Comparison of ENCODE assay signal across 8 cellular contexts in the genomic region with DNA sequence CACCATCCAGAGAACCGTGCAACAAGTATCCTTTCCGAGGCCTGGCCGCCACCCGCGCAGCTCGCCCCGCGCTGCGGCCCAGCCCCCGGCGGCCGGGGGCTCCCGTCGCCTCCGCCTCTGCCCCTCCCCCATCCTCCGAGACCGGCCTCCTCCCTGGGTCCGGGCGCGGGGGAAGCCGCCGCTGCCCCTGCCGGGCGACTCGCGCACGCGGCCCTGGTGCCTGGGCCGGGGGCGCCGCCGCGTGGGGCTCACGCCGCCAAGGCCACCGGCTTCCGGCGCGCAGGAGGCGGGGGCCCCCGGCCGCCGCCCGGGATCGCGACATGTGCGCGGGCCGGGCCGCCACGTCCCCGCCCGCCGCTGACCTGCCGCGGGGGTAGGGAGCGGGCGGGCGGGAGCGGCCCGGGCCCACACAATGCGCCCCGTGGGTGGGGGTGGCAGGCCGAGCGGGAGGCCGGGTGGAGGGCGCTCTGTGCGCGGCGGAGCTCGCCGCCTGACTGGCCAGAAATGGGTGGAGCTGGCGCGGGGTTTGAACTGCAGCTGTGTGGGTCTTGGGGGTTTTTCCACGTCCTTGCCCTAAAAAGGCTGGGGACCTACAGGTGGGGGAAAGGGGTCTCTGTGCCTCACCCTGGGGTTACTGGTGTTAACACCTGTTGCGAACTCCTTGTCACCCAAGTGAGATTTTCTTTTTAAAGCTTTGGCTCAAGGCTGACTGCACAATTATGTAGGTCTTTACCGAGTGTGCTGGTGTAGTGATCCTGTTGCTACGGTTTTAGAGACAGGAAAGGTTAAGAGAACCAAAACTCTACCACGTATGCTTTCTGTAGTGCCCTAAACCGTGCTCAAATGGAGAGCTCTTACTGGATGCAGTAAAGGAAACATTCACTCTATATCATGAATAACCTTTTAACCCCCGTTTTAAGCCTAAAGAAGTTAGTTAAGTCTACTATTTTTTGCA. TPM values are rescaled to one million over a fixed set of nuclear protein-coding genes. Genes with fewer than 3 reads are reported as not detected.
DNase-seq lines count a peak whose midpoint lies in the region; ATAC-seq, FAIRE-seq and TF ChIP-seq lines count a peak whose summit lies in the region.

No MANE protein-coding gene starts in this region.

- peak; percentile 77 for FAIRE-seq in GM18507 (lab: Jason Lieb, UNC)

- no peaks in the 10 kb centered on the region for H3K27me3 ChIP-seq in PC-9 (ENCODE audit: insufficient read depth, low read depth)
- H3K27me3 ChIP-seq in gastroesophageal sphincter, result no peaks in the 10 kb centered on the region
- no peaks in the 10 kb centered on the region for H3K27me3 ChIP-seq in testis

- peak overlapping the region; percentile 80 for H3K27ac ChIP-seq in PC-9
- peak overlapping the region; percentile 60 to 95 (median 92) for H3K27ac ChIP-seq in gastroesophageal sphincter
- peak overlapping the region; percentile 90 for H3K27ac ChIP-seq in testis

- H3K36me3 ChIP-seq in PC-9 (ENCODE audit: low read depth) (peaks cover 45% of the 10 kb centered on the region), gastroesophageal sphincter (no peaks in the 10 kb centered on the region), testis (ENCODE audit: low read depth, missing control alignments) (no peaks in the 10 kb centered on the region)

- intact Hi-C loops in PC-9 (cut with micrococcal nuclease; ENCODE audit: unreplicated experiment) (loop anchor here (2.0 to 10.0 kb wide), 3 partner anchors 30 to 524 kb away; a partner anchor contains a TSS), testis (cut with DNase I; ENCODE audit: low total_unique reads) (no loop called here)

- H3K9me3 ChIP-seq in PC-9 (ENCODE audit: insufficient read depth, low read depth), result no peaks in the 10 kb centered on the region
- no peaks in the 10 kb centered on the region for H3K9me3 ChIP-seq in gastroesophageal sphincter
- H3K9me3 ChIP-seq in testis, result no peaks in the 10 kb centered on the region

- ATAC-seq in HG02981 (IDR thresholded peaks at IDR 0.05; ENCODE audit: unreplicated experiment) (peak; percentile 44), gastroesophageal sphincter (peak; percentile 76)

- H3F3A ChIP-seq in PC-9 (ENCODE audit: insufficient read depth, low read depth), result peaks cover 9% of the 10 kb centered on the region; the same call in 1 of the 2 replicates

- no peaks in the 10 kb centered on the region for H3K9me2 ChIP-seq in PC-9 (ENCODE audit: insufficient read depth)

- H3K4me3 ChIP-seq in AG04449 (ENCODE audit: low read depth, low read length), result peak overlapping the region; percentile 84
- peak overlapping the region; percentile 94 for H3K4me3 ChIP-seq in PC-9
- H3K4me3 ChIP-seq in gastroesophageal sphincter, result peak overlapping the region; percentile 79 to 86
- H3K4me3 ChIP-seq in testis, result peak overlapping the region; percentile 84 to 87

- H2AFZ ChIP-seq in PC-9, result peak overlapping the region; percentile 72

- peaks cover 48% of the 10 kb centered on the region for H4K20me1 ChIP-seq in PC-9 (ENCODE audit: insufficient read depth)

- no TSS peak for BruUV-seq in PC-9 (replicated peaks; lab: Mats Ljungman, UMichigan)

- CTCF ChIA-PET in AG04449 (lab: Yijun Ruan, JAX) (interaction anchor here (1.4 to 2.3 kb wide), 5 partner anchors 236 to 540 kb away, joined by 3 to 15 read pairs (median 4); no protein-coding TSS in a partner anchor), PC-9 (lab: Charles Lee) (no interaction called here)

- TF ChIP-seq POLR2A in gastroesophageal sphincter (IDR thresholded peaks at IDR 0.05) (no peak), testis (IDR thresholded peaks at IDR 0.05) (no peak)

- POLR2A ChIA-PET in AG04449 (lab: Yijun Ruan, JAX), result interaction anchor here (0.6 to 1.7 kb wide), 5 partner anchors 9 to 482 kb away, joined by 3 to 4 read pairs (median 3); no protein-coding TSS in a partner anchor
- POLR2A ChIA-PET in PC-9 (lab: Charles Lee; ENCODE audit: unreplicated experiment), result interaction anchor here (1.1 kb wide), 1 partner anchor 30 kb away, joined by 3 read pairs; no protein-coding TSS in a partner anchor

- peaks cover 90% of the 10 kb centered on the region for H3K79me2 ChIP-seq in PC-9 (ENCODE audit: low read depth)

- 1 to 2% methylated on average over 6 to 13 of the region's 81 CpGs for WGBS in gastroesophageal sphincter (ENCODE audit: low coverage in 1 of 2), 2 donors
- 0 to 1% methylated on average over 11 to 78 of the region's 81 CpGs for WGBS in testis, 2 donors

- no peak for DNase-seq in AG04449 (ENCODE audit: low read depth, low spot score)
- peak; percentile 43 for DNase-seq in GM18507 (ENCODE audit: extremely low spot score, insufficient read length, low read depth)
- peak in 1 of 2 experiments; percentile 38 for DNase-seq in PC-9
- peak; percentile 51 for DNase-seq in activated gamma-delta T cell (lab: John Stamatoyannopoulos, UW)
- peak in 49 of 56 donors; percentile 3 to 88 (median 53) for DNase-seq in nucleus accumbens (lab: John Stamatoyannopoulos, UW)
- peak; percentile 64 for DNase-seq in testis

- peak overlapping the region; percentile 91 for H3K4me2 ChIP-seq in PC-9

- TF ChIP-seq CTCF in AG04449 (IDR thresholded peaks at IDR 0.05; ENCODE audit: insufficient read depth, low read length, missing control alignments), result no peak
- no peak for TF ChIP-seq CTCF in PC-9 (conservative IDR thresholded peaks at IDR 0.05)
- TF ChIP-seq CTCF in gastroesophageal sphincter (IDR thresholded peaks at IDR 0.05), result no peak
- TF ChIP-seq CTCF in testis (IDR thresholded peaks at IDR 0.05), result no peak

- no peak for TF ChIP-seq EP300 in gastroesophageal sphincter (IDR thresholded peaks at IDR 0.05)

- H3K4me1 ChIP-seq in PC-9 (replicated peaks; ENCODE audit: insufficient read depth) (peaks cover 65% of the 10 kb centered on the region), gastroesophageal sphincter (peaks cover 3 to 80% (median 7%) of the 10 kb centered on the region in 3 donors), testis (peaks cover 21% of the 10 kb centered on the region)

RNA-seq across cellular contexts. Expression of a gene that starts 32.3 kb away (rescaled TPM):
- 135 and 185 TPM in 2 replicates for total RNA-seq in PC-9 (2021)
- 100 to 1,000 TPM in 3 of 4 donors, 10 to 100 TPM in 1; 81.2 to 131 (median 116) TPM for total RNA-seq in gastroesophageal sphincter
- 100 to 1,000 TPM; 120 to 132 TPM for total RNA-seq in testis
- polyA plus RNA-seq in testis (ENCODE audit: insufficient read depth, low read depth, low replicate concordance), result 83.4 TPM
